ENCODE assay signal across 8 cellular contexts in the genomic region with DNA sequence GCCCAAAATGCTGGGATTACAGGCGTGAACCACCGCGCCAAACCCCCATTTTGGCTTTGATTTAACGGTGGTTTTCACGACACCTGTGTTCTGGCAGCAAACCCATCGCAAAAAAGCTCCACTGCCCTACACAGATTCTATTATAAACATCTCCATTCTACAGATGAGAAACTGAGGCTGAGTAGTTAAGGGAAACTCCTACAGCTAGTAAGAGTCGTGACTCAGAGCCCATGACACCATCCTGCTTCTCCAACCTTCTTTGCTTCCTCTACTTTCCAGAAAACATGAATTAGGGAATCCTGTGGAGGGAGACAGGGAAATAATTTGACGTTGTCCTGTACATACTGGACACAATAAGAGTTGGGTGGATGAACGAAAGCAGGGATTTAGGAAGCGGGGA. TPM values are rescaled to one million over a fixed set of nuclear protein-coding genes. Genes with fewer than 3 reads are reported as not detected.
A peak's percentile ranks its signal among the peaks of the same experiment; 100 is the strongest.
DNase-seq lines count a peak whose midpoint lies in the region; ATAC-seq and TF ChIP-seq lines count a peak whose summit lies in the region.

No MANE protein-coding gene starts in this region.

- TF ChIP-seq CTCF in WERI-Rb-1 (IDR thresholded peaks at IDR 0.05; ENCODE audit: low read depth, low read length) (no peak), gastroesophageal sphincter (IDR thresholded peaks at IDR 0.05) (no peak)

- H3F3A ChIP-seq in GM23248 (ENCODE audit: insufficient read depth), result peaks cover 5% of the 10 kb centered on the region; the same call in 1 of the 2 replicates

- H3K4me1 ChIP-seq in GM23248 (ENCODE audit: insufficient read depth), result peaks cover 13% of the 10 kb centered on the region; the same call in 1 of the 2 replicates
- peaks cover 0 to 43% (median 3%) of the 10 kb centered on the region in 3 donors for H3K4me1 ChIP-seq in gastroesophageal sphincter
- peaks cover 5 to 12% (median 11%) of the 10 kb centered on the region in 3 donors for H3K4me1 ChIP-seq in skeletal muscle tissue (ENCODE audit: control insufficient read depth in 3 of 3, insufficient read depth in 3 of 3, low read length in 3 of 3)

- H3K9me3 ChIP-seq in GM23248 (ENCODE audit: low read depth) (no peaks in the 10 kb centered on the region), WERI-Rb-1 (ENCODE audit: severe bottlenecking) (no peaks in the 10 kb centered on the region), gastroesophageal sphincter (no peaks in the 10 kb centered on the region), skeletal muscle tissue (ENCODE audit: control insufficient read depth in 3 of 3, low read length in 3 of 3) (no peaks in the 10 kb centered on the region)

- H3K4me2 ChIP-seq in GM23248 (ENCODE audit: unreplicated experiment), result peak overlapping the region; percentile 74

- TF ChIP-seq POLR2A in gastroesophageal sphincter (IDR thresholded peaks at IDR 0.05), result no peak

- peak overlapping the region; percentile 93 for H2AFZ ChIP-seq in GM23248

- H3K36me3 ChIP-seq in GM23248 (ENCODE audit: low read depth) (no peaks in the 10 kb centered on the region), WERI-Rb-1 (peaks cover 6% of the 10 kb centered on the region), gastroesophageal sphincter (peaks cover 0 to 25% of the 10 kb centered on the region in 2 donors), skeletal muscle tissue (ENCODE audit: control insufficient read depth in 3 of 3, insufficient read depth in 3 of 3, low read length in 3 of 3) (peaks cover 4 to 11% (median 7%) of the 10 kb centered on the region in 3 donors)

- in situ Hi-C loops in GM23248 (cut with MboI), result no loop called here

- ATAC-seq in gastroesophageal sphincter, result no peak
- no peak for ATAC-seq in HG02678 (IDR thresholded peaks at IDR 0.05; ENCODE audit: unreplicated experiment)
- no peak for ATAC-seq in GM18861 (IDR thresholded peaks at IDR 0.05; ENCODE audit: unreplicated experiment)
- no peak for ATAC-seq in HG03097 (IDR thresholded peaks at IDR 0.05; ENCODE audit: low FRiP score, unreplicated experiment)

- H4K20me1 ChIP-seq in GM23248 (ENCODE audit: insufficient read depth), result no peaks in the 10 kb centered on the region

- DNase-seq in GM23248 (peak; percentile 72), WERI-Rb-1 (no peak)
- DNase-seq in stimulated activated CD4-positive, alpha-beta T cell treated with anti-CD3 and anti-CD28 coated beads, Interleukin-1b, Interleukin-23, amount 100 ng/mL, for 48 hours, result no peak

- H3K9me2 ChIP-seq in GM23248 (ENCODE audit: insufficient read depth), result no peaks in the 10 kb centered on the region

- peak overlapping the region; percentile 56 for H3K27ac ChIP-seq in GM23248
- peak overlapping the region; percentile 95 for H3K27ac ChIP-seq in WERI-Rb-1
- peak overlapping the region; percentile 66 to 92 (median 92) for H3K27ac ChIP-seq in gastroesophageal sphincter
- H3K27ac ChIP-seq in skeletal muscle tissue (ENCODE audit: low read depth, low read length), result peak overlapping the region; percentile 78

- H3K4me3 ChIP-seq in GM23248, result peak overlapping the region; percentile 85
- peak overlapping the region; percentile 67 for H3K4me3 ChIP-seq in WERI-Rb-1 (ENCODE audit: low read depth, low read length)
- peak overlapping the region; percentile 52 to 70 for H3K4me3 ChIP-seq in gastroesophageal sphincter
- H3K4me3 ChIP-seq in skeletal muscle tissue (ENCODE audit: low read length in 3 of 3), result peak overlapping the region; percentile 77 to 86 (median 84)

- H3K79me2 ChIP-seq in GM23248 (ENCODE audit: insufficient read depth), result peaks cover 6% of the 10 kb centered on the region; the same call in 1 of the 2 replicates

- H3K9ac ChIP-seq in GM23248, result peak overlapping the region; percentile 74; the same call in 1 of the 2 replicates
- H3K9ac ChIP-seq in skeletal muscle tissue (ENCODE audit: low read depth in 1 of 3, low read length in 3 of 3), result peak overlapping the region; percentile 23 to 87 (median 84)

- no peaks in the 10 kb centered on the region for H3K27me3 ChIP-seq in GM23248 (replicated peaks; ENCODE audit: insufficient read depth)
- H3K27me3 ChIP-seq in WERI-Rb-1 (ENCODE audit: insufficient read depth, low read depth, severe bottlenecking), result no peaks in the 10 kb centered on the region
- H3K27me3 ChIP-seq in gastroesophageal sphincter, result no peaks in the 10 kb centered on the region
- no peaks in the 10 kb centered on the region for H3K27me3 ChIP-seq in skeletal muscle tissue (ENCODE audit: control insufficient read depth in 3 of 3, insufficient read depth in 3 of 3, low read length in 3 of 3)

- WGBS in GM23248 (ENCODE audit: low coverage in 1 of 2, low lambda C conversion rate in 2 of 2, missing lambda C conversion rate in 2 of 2), 2 experiments, result 41 to 44% methylated on average over 10 of the region's 10 CpGs
- 18 to 58% methylated on average over 4 to 10 of the region's 10 CpGs for WGBS in gastroesophageal sphincter (ENCODE audit: low coverage in 1 of 2), 2 donors

- TF ChIP-seq EP300 in gastroesophageal sphincter (IDR thresholded peaks at IDR 0.05), result no peak

RNA-seq across cellular contexts. Expression of a gene that starts 0.4 kb away (rescaled TPM):
- 14.9 and 17.5 TPM in 2 replicates for total RNA-seq in GM23248 (2014; rRNA removed; shearing (Covaris generic))
- polyA plus RNA-seq in GM23248 (2016; fragmentation: Nextera tagmentation; extraction: Ambion mirVana), result 17.2 and 17.7 TPM in 2 replicates
- 10 to 100 TPM; 23.6 to 42.5 (median 30.1) TPM for total RNA-seq in gastroesophageal sphincter
- total RNA-seq in skeletal muscle tissue, result 12.0 TPM

RNA-seq across cellular contexts. Expression of a gene that starts 12.8 kb away (rescaled TPM):
- total RNA-seq in GM23248 (2014; rRNA removed; shearing (Covaris generic)), result 96.6 and 115 TPM in 2 replicates
- 143 and 155 TPM in 2 replicates for polyA plus RNA-seq in GM23248 (2016; fragmentation: Nextera tagmentation; extraction: Ambion mirVana)
- total RNA-seq in gastroesophageal sphincter, result 100 to 1,000 TPM; 158 to 220 (median 179) TPM
- total RNA-seq in skeletal muscle tissue, result 53.2 TPM

RNA-seq across cellular contexts. Expression of a gene that starts 14.2 kb away (rescaled TPM):
- total RNA-seq in GM23248 (2014; rRNA removed; shearing (Covaris generic)), result 8.0 and 14.9 TPM in 2 replicates
- polyA plus RNA-seq in GM23248 (2016; fragmentation: Nextera tagmentation; extraction: Ambion mirVana), result 12.8 and 13.2 TPM in 2 replicates
- total RNA-seq in gastroesophageal sphincter, result 10 to 100 TPM in 3 of 4 donors, 1 to 10 TPM in 1; 4.7 to 13.6 (median 12.7) TPM
- total RNA-seq in skeletal muscle tissue, result 5.2 TPM

RNA-seq across cellular contexts. Expression of a gene that starts 30.0 kb away (rescaled TPM):
- 4.0 TPM in 1 of 2 replicates, not detected in the other for total RNA-seq in GM23248 (2014; rRNA removed; shearing (Covaris generic))
- 0.57 and 0.79 TPM in 2 replicates for polyA plus RNA-seq in GM23248 (2016; fragmentation: Nextera tagmentation; extraction: Ambion mirVana)
- 1 to 10 TPM; 1.5 to 3.4 (median 1.6) TPM for total RNA-seq in gastroesophageal sphincter
- 0.52 TPM for total RNA-seq in skeletal muscle tissue

RNA-seq across cellular contexts. Expression of a gene that starts 31.5 kb away (rescaled TPM):
- total RNA-seq in GM23248 (2014; rRNA removed; shearing (Covaris generic)), result 37.7 and 40.7 TPM in 2 replicates
- polyA plus RNA-seq in GM23248 (2016; fragmentation: Nextera tagmentation; extraction: Ambion mirVana), result 26.6 and 27.9 TPM in 2 replicates
- total RNA-seq in gastroesophageal sphincter (10 to 100 TPM; 21.8 to 38.5 (median 29.0) TPM), skeletal muscle tissue (8.4 TPM)
